1 cellular context compared by ENCODE assay signal in genomic region chr5:1190915-1191314, GRCh38.
TF ChIP-seq lines count a peak whose summit lies in the region.

No MANE protein-coding gene starts in this region.

TF ChIP-seq in K562, 482 proteins besides CTCF, POLR2A, EP300 and RAD21 (continued from another document):
- TF ChIP-seq NKRF (IDR thresholded peaks at IDR 0.05; ENCODE audit: borderline replicate concordance) (no peak), BRCA1 (IDR thresholded peaks at IDR 0.05) (no peak), BRCA1 (CRISPR knock-in tag; IDR thresholded peaks at IDR 0.05) (no peak), HDAC3 (IDR thresholded peaks at IDR 0.05; ENCODE audit: borderline replicate concordance, partially characterized antibody) (no peak), ZEB2 (IDR thresholded peaks at IDR 0.05) (no peak), KDM1A (IDR thresholded peaks at IDR 0.05) (no peak), MCM5 (IDR thresholded peaks at IDR 0.05; ENCODE audit: low read depth) (no peak), CHD7 (IDR thresholded peaks at IDR 0.05; ENCODE audit: low read depth, low read length) (no peak), NFIC (IDR thresholded peaks at IDR 0.05) (no peak), PRPF4 (IDR thresholded peaks at IDR 0.05; ENCODE audit: insufficient read depth, low read depth, low read length, poor library complexity, severe bottlenecking) (no peak), SETDB1 (IDR thresholded peaks at IDR 0.05; ENCODE audit: low read length) (no peak), HDGF (IDR thresholded peaks at IDR 0.05) (peak; percentile 47; the same call in 1 of the 2 replicates), ZSCAN32 (CRISPR knock-in tag; IDR thresholded peaks at IDR 0.05) (0 out of 2 replicates have a peak, but pooled peaks have one; percentile 17), ZNF551 (CRISPR knock-in tag; IDR thresholded peaks at IDR 0.05) (no peak), ZNF507 (tag; conservative IDR thresholded peaks at IDR 0.05) (no peak), NR0B1 (IDR thresholded peaks at IDR 0.05; ENCODE audit: partially characterized antibody) (no peak), CAMTA2 (CRISPR knock-in tag; conservative IDR thresholded peaks at IDR 0.05) (no peak), ETV1 (tag; conservative IDR thresholded peaks at IDR 0.05; ENCODE audit: low read depth) (no peak), HMGN3 (IDR thresholded peaks at IDR 0.05; ENCODE audit: borderline replicate concordance, extremely low read depth, insufficient read length, low read depth, low read length) (no peak), POLR2G (IDR thresholded peaks at IDR 0.05; ENCODE audit: low read depth, low read length) (no peak), ETV5 (CRISPR knock-in tag; IDR thresholded peaks at IDR 0.05; ENCODE audit: low read depth) (no peak), DPF2 (IDR thresholded peaks at IDR 0.05) (peak; percentile 28; the same call in 1 of the 2 replicates), NR2C2 (CRISPR knock-in tag; IDR thresholded peaks at IDR 0.05) (no peak), NR2C2 (tag; IDR thresholded peaks at IDR 0.05) (no peak), SPI1 (IDR thresholded peaks at IDR 0.05; ENCODE audit: borderline replicate concordance, low read depth, low read length) (peak; percentile 100), CHCHD3 (CRISPR knock-in tag; IDR thresholded peaks at IDR 0.05) (no peak), CBFA2T2 (conservative IDR thresholded peaks at IDR 0.05) (no peak), ZBTB33 (CRISPR knock-in tag; IDR thresholded peaks at IDR 0.05) (no peak), TEAD1 (CRISPR knock-in tag; IDR thresholded peaks at IDR 0.05) (0 out of 4 replicates have a peak, but pooled peaks of 1 of the 2 experiments have one; percentile 13), ZNF311 (CRISPR knock-in tag; IDR thresholded peaks at IDR 0.05) (0 out of 2 replicates have a peak, but pooled peaks have one; percentile 16), HDAC8 (tag; IDR thresholded peaks at IDR 0.05) (no peak), HNRNPUL1 (IDR thresholded peaks at IDR 0.05; ENCODE audit: low read length) (no peak), ZNF511 (CRISPR knock-in tag; IDR thresholded peaks at IDR 0.05) (no peak), RBM39 (optimal IDR thresholded peaks at IDR 0.05; ENCODE audit: low read depth, low read length) (no peak), PTRF (tag; IDR thresholded peaks at IDR 0.05) (no peak), TAL1 (IDR thresholded peaks at IDR 0.05) (no peak), ZNF347 (CRISPR knock-in tag; IDR thresholded peaks at IDR 0.05; ENCODE audit: low read depth) (no peak), NEUROD1 (IDR thresholded peaks at IDR 0.05; ENCODE audit: borderline replicate concordance, low read depth, low read length, partially characterized antibody) (no peak), SIN3B (IDR thresholded peaks at IDR 0.05; ENCODE audit: low read depth) (no peak), SNRNP70 (optimal IDR thresholded peaks at IDR 0.05; ENCODE audit: low read depth, low read length) (no peak), CHD4 (IDR thresholded peaks at IDR 0.05; ENCODE audit: insufficient read depth, insufficient replicate concordance, low read depth, low read length, poor library complexity, severe bottlenecking) (no peak)
